ENCODE assay signal across 29 cellular contexts in the genomic region with DNA sequence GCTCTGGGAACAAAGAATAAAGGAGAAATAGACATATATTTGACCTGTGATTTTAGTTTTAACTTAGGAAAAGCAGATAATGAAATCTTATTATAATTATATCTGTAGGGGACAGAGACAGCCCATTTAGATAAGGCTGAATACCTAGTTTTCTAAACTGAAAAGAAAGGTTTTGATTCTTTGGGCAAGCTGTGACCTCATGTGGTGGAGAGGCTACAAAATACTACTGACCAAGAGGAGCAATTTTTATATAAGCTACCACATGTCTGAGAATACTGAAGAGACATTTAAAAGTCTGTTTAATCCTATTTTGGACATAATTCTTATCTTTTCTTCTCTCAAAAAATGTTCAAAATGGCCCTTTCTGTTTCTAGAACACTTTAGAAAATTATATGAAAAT.
DNase-seq lines count a peak whose midpoint lies in the region; ATAC-seq and TF ChIP-seq lines count a peak whose summit lies in the region.
"Had no signal": no experiment of that assay in that cellular context is flagged by ENCODE, and none has a peak within 500 bp of the region (broad histone marks: within the 10 kb centered on the region; RNA-seq: fewer than 3 reads in every experiment).

No MANE protein-coding gene starts in this region.

- no peaks in the 10 kb centered on the region for H3K27me3 ChIP-seq in OCI-LY1 (ENCODE audit: insufficient read depth, low read length)
- H3K27me3 ChIP-seq: adrenal gland, gastroesophageal sphincter, testis had no signal

- H3K27me3 Mint-ChIP-seq in chondrocyte (ENCODE audit: low read depth) = peaks cover 2% of the 10 kb centered on the region

- no peak overlapping the region for H3K9ac ChIP-seq in OCI-LY1 (ENCODE audit: low read length)

- DNase-seq in GM10248 (ENCODE audit: extremely low spot score) (no peak), chondrocyte (ENCODE audit: low spot score) (no peak), myocyte (ENCODE audit: low read depth) (peak; percentile 13), anterior cingulate cortex (lab: John Stamatoyannopoulos, UW) (no peak)
- DNase-seq: activated CD4-positive, alpha-beta T cell treated with anti-CD3 and anti-CD28 coated beads, Interleukin-2, amount 10 ng/mL, durations not matched to agents 7 days and 5 days; activated naive CD4-positive, alpha-beta T cell treated with anti-CD3 and anti-CD28 coated beads for 36 hours; activated T-cell treated with anti-CD3 and anti-CD28 coated beads, Interleukin-2, amount 50 U/mL, for 72 hours; adrenal gland; effector memory CD4-positive, alpha-beta T cell; erythroblast; hippocampal formation; mesenchymal stem cell; NCI-H1105; NCI-H2029 treated with DMSO at 0.1 percent for 48 hours; NCI-H446; NCI-H774; PC-9; Right ventricle myocardium superior; stimulated activated naive CD4-positive, alpha-beta T cell treated with Interleukin-2 at 50 U/mL for 16 hours; T-helper 9 cell; testis had no signal

- H2AFZ ChIP-seq in OCI-LY1 (ENCODE audit: low read length) = no peak overlapping the region
- H2AFZ ChIP-seq: PC-9 had no signal

- peaks cover 4% of the 10 kb centered on the region for H3K4me1 ChIP-seq in OCI-LY1 (ENCODE audit: insufficient read depth, low read length, severe bottlenecking)
- H3K4me1 ChIP-seq: adrenal gland, gastroesophageal sphincter, prostate gland, testis had no signal

- peaks cover 7% of the 10 kb centered on the region for H3K9me3 Mint-ChIP-seq in chondrocyte (ENCODE audit: low read depth)
- H3K9me3 Mint-ChIP-seq: activated CD4-positive, alpha-beta T cell treated with anti-CD3 and anti-CD28 coated beads, Interleukin-2, amount 10 ng/mL, durations not matched to agents 7 days and 5 days; activated naive CD4-positive, alpha-beta T cell treated with anti-CD3 and anti-CD28 coated beads for 36 hours; activated T-cell treated with anti-CD3 and anti-CD28 coated beads, Interleukin-2, amount 50 U/mL, for 72 hours had no signal

- H3K27ac ChIP-seq in OCI-LY1 (ENCODE audit: low read depth, low read length, poor library complexity, severe bottlenecking) = no peak overlapping the region
- H3K27ac ChIP-seq: adrenal gland, coronary artery, gastroesophageal sphincter, PC-9, prostate gland, testis had no signal

- H3K9me2 ChIP-seq in OCI-LY1 (ENCODE audit: low read depth, low read length) = no peaks in the 10 kb centered on the region

- H3K9me3 ChIP-seq in OCI-LY1 (ENCODE audit: low read length) = 0 out of 2 replicates have a peak, but pooled peaks cover 2% of the 10 kb centered on the region
- H3K9me3 ChIP-seq: adrenal gland, prostate gland, testis had no signal

- H3K4me2 ChIP-seq in OCI-LY1 (ENCODE audit: low read length) = no peak overlapping the region
- H3K4me2 ChIP-seq: PC-9 had no signal

- no peak overlapping the region for H3K4me3 Mint-ChIP-seq in chondrocyte (ENCODE audit: unreplicated experiment)
- H3K4me3 Mint-ChIP-seq: activated CD4-positive, alpha-beta T cell treated with anti-CD3 and anti-CD28 coated beads, Interleukin-2, amount 10 ng/mL, durations not matched to agents 7 days and 5 days; activated naive CD4-positive, alpha-beta T cell treated with anti-CD3 and anti-CD28 coated beads for 36 hours; activated T-cell treated with anti-CD3 and anti-CD28 coated beads, Interleukin-2, amount 50 U/mL, for 72 hours; WTC11 had no signal

- peak; percentile 1 for TF ChIP-seq CTCF in GM10248 (IDR thresholded peaks at IDR 0.05; ENCODE audit: control extremely low read depth, extremely low read depth, low read depth, missing control alignments)
- peak; percentile 14; the same call in 1 of the 2 replicates for TF ChIP-seq CTCF in OCI-LY1 (IDR thresholded peaks at IDR 0.05; ENCODE audit: low read length)
- TF ChIP-seq CTCF in chondrocyte (IDR thresholded peaks at IDR 0.05) = peak; percentile 58

- H4K20me1 ChIP-seq in OCI-LY1 (ENCODE audit: insufficient read depth, low read length) = no peaks in the 10 kb centered on the region

- no peaks in the 10 kb centered on the region for H3K4me1 Mint-ChIP-seq in chondrocyte (ENCODE audit: low read depth)
- H3K4me1 Mint-ChIP-seq: activated CD4-positive, alpha-beta T cell treated with anti-CD3 and anti-CD28 coated beads, Interleukin-2, amount 10 ng/mL, durations not matched to agents 7 days and 5 days; WTC11 had no signal

- H3K4me3 ChIP-seq in OCI-LY1 (ENCODE audit: low read depth, low read length, poor library complexity, severe bottlenecking) = no peak overlapping the region
- H3K4me3 ChIP-seq: adrenal gland, coronary artery, gastroesophageal sphincter, PC-9, prostate gland, testis had no signal

- no peaks in the 10 kb centered on the region for H3K36me3 ChIP-seq in OCI-LY1 (ENCODE audit: insufficient read depth, low read length)
- H3K36me3 ChIP-seq: adrenal gland, gastroesophageal sphincter, prostate gland had no signal

- POLR2A ChIA-PET in GM10248 (lab: Yijun Ruan, JAX) = no interaction called here

- no peaks in the 10 kb centered on the region for H3F3A ChIP-seq in OCI-LY1 (ENCODE audit: insufficient read depth, low read length)

- H3K79me2 ChIP-seq in OCI-LY1 (ENCODE audit: insufficient read depth, low read length) = no peaks in the 10 kb centered on the region

- peaks cover 1% of the 10 kb centered on the region for H3K36me3 Mint-ChIP-seq in chondrocyte (ENCODE audit: low read depth)
- H3K36me3 Mint-ChIP-seq: WTC11 had no signal

- H3K27ac Mint-ChIP-seq in chondrocyte (ENCODE audit: unreplicated experiment) = no peak overlapping the region
- H3K27ac Mint-ChIP-seq: activated CD4-positive, alpha-beta T cell treated with anti-CD3 and anti-CD28 coated beads, Interleukin-2, amount 10 ng/mL, durations not matched to agents 7 days and 5 days; activated naive CD4-positive, alpha-beta T cell treated with anti-CD3 and anti-CD28 coated beads for 36 hours; activated T-cell treated with anti-CD3 and anti-CD28 coated beads, Interleukin-2, amount 50 U/mL, for 72 hours; WTC11 had no signal

- ATAC-seq in HG03439 (IDR thresholded peaks at IDR 0.05; ENCODE audit: unreplicated experiment) (no peak), GM19324 (IDR thresholded peaks at IDR 0.05; ENCODE audit: low FRiP score, unreplicated experiment) (no peak), GM19397 (IDR thresholded peaks at IDR 0.05; ENCODE audit: unreplicated experiment) (no peak)
- ATAC-seq: activated T-cell treated with anti-CD3 and anti-CD28 coated beads, Interleukin-2, amount 50 U/mL, for 72 hours; gastroesophageal sphincter; WTC11 had no signal

- CTCF ChIA-PET in GM10248 (lab: Yijun Ruan, JAX) = no interaction called here

Comparison
In these comparisons a context has a peak if more than half of its experiments do, and no peak if none do; other contexts are left out.
1. CTCF ChIP-seq: peak in every context shown above with its lines; median percentile 58 in chondrocyte; 14 in OCI-LY1; 1 in GM10248.